In genomic region chr6:87408721-87409155, GRCh38 we compare ENCODE assay signal across 8 cellular contexts. TPM values are rescaled to one million over a fixed set of nuclear protein-coding genes. Genes with fewer than 3 reads are reported as not detected.
A peak's percentile ranks its signal among the peaks of the same experiment; 100 is the strongest.
DNase-seq lines count a peak whose midpoint lies in the region; FAIRE-seq and TF ChIP-seq lines count a peak whose summit lies in the region.

No MANE protein-coding gene starts in this region.

- H2AK5ac ChIP-seq in neuronal stem cell (ENCODE audit: low read depth, low read length) = no peak overlapping the region

- H3K27ac ChIP-seq in dorsolateral prefrontal cortex (peak overlapping the region in 57 of 59 donors; percentile 14 to 95 (median 81)), neuronal stem cell (replicated peaks; ENCODE audit: low read length) (peak overlapping the region; percentile 74)

- peak overlapping the region; percentile 9 for H3K18ac ChIP-seq in neuronal stem cell (ENCODE audit: low read length)

- TF ChIP-seq CTCF in D721Med (IDR thresholded peaks at IDR 0.05; ENCODE audit: insufficient read depth, missing control alignments) (no peak), dorsolateral prefrontal cortex (IDR thresholded peaks at IDR 0.05 in 54 of 56, conservative IDR thresholded peaks at IDR 0.05 in 2 of 56; ENCODE audit: low read depth in 1 of 56, partially characterized antibody in 56 of 56) (no peak), GM10248 (IDR thresholded peaks at IDR 0.05; ENCODE audit: control extremely low read depth, extremely low read depth, low read depth, missing control alignments) (no peak)

- H2BK15ac ChIP-seq in neuronal stem cell (ENCODE audit: low read length) = no peak overlapping the region

- no peak for DNase-seq in D721Med (ENCODE audit: insufficient read length, low spot score)
- no peak for DNase-seq in Jurkat, Clone E6-1 (ENCODE audit: low read depth, low spot score)
- no peak for DNase-seq in dorsolateral prefrontal cortex
- DNase-seq in neuronal stem cell (ENCODE audit: low spot score) = no peak
- no peak for DNase-seq in GM10248 (ENCODE audit: extremely low spot score)
- DNase-seq in GOT3 (lab: John Stamatoyannopoulos, UW) = no peak
- DNase-seq in NCI-H446 treated with DMSO at 0.1 percent for 48 hours (lab: John Stamatoyannopoulos, UW) = no peak
- DNase-seq in activated effector memory CD4-positive, alpha-beta T cell treated with Interleukin-2 at 50 U/mL for 16 hours = no peak

- no peaks in the 10 kb centered on the region for H3K4me1 ChIP-seq in neuronal stem cell (ENCODE audit: control insufficient read depth in 2 of 2, insufficient read depth in 1 of 2, low read depth in 1 of 2, low read length in 2 of 2)

- peak overlapping the region; percentile 78 for H3K4me3 ChIP-seq in Jurkat, Clone E6-1 (ENCODE audit: low read length)
- peak overlapping the region; percentile 64 to 98 (median 92) for H3K4me3 ChIP-seq in dorsolateral prefrontal cortex
- peak overlapping the region; percentile 55 to 85 for H3K4me3 ChIP-seq in neuronal stem cell (ENCODE audit: low read length in 2 of 2)

- no peaks in the 10 kb centered on the region for H3K79me1 ChIP-seq in neuronal stem cell (ENCODE audit: low read depth, low read length)

- H2BK12ac ChIP-seq in neuronal stem cell (ENCODE audit: low read length) = no peak overlapping the region

- FAIRE-seq in D721Med (lab: Jason Lieb, UNC) = peak; percentile 74

- no peak overlapping the region for H3K14ac ChIP-seq in neuronal stem cell (ENCODE audit: low read length)

- H3K27me3 ChIP-seq in dorsolateral prefrontal cortex = no peaks in the 10 kb centered on the region
- H3K27me3 ChIP-seq in neuronal stem cell (ENCODE audit: control insufficient read depth in 3 of 3, insufficient read depth in 3 of 3, low read depth in 1 of 3, low read length in 3 of 3) = no peaks in the 10 kb centered on the region

- no peak overlapping the region for H3K23ac ChIP-seq in neuronal stem cell (ENCODE audit: low read depth, low read length, poor library complexity)

- H3K9ac ChIP-seq in neuronal stem cell (ENCODE audit: low read depth, low read length, poor library complexity) = no peak overlapping the region

- intact Hi-C loops in dorsolateral prefrontal cortex (cut with DNase I) = loop anchor here (2.0 to 10.0 kb wide), 4 partner anchors 64 to 256 kb away; partner anchors contain the start of genes SLC35A1 (in 2 of the 2) and ORC3 (in 1 of the 2)

- POLR2A ChIA-PET in GM10248 (lab: Yijun Ruan, JAX) = interaction anchor here (0.5 kb wide), 1 partner anchor 348 kb away, joined by 5 read pairs; no protein-coding TSS in a partner anchor

- peak overlapping the region; percentile 44 for H3K4me2 ChIP-seq in neuronal stem cell (ENCODE audit: insufficient read depth, low read length, poor library complexity, severe bottlenecking)

- H3K4ac ChIP-seq in neuronal stem cell (ENCODE audit: low read length) = no peak overlapping the region

- peak overlapping the region; percentile 98 for H2AFZ ChIP-seq in neuronal stem cell (ENCODE audit: low read length)

- no CpG with 5 or more reads among the region's 5 CpGs for WGBS in neuronal stem cell (ENCODE audit: extremely low coverage in 2 of 2, insufficient read length in 2 of 2, insufficient replicate concordance in 1 of 2), 2 donors

- H3K9me3 ChIP-seq in neuronal stem cell (replicated peaks in 1 of 2; ENCODE audit: control insufficient read depth in 2 of 2, insufficient read depth in 1 of 2, low read depth in 1 of 2, low read length in 2 of 2) = no peaks in the 10 kb centered on the region

- no peak overlapping the region for H2BK5ac ChIP-seq in neuronal stem cell (ENCODE audit: low read length)

- no peak overlapping the region for H2BK120ac ChIP-seq in neuronal stem cell (ENCODE audit: low read depth, low read length)

- CTCF ChIA-PET in GM10248 (lab: Yijun Ruan, JAX) = interaction anchor here (1.0 to 2.6 kb wide), 4 partner anchors 12 to 27 kb away, joined by 3 to 13 read pairs (median 4); no protein-coding TSS in a partner anchor

- H4K91ac ChIP-seq in neuronal stem cell (ENCODE audit: low read depth, low read length, poor library complexity) = no peak overlapping the region

- H4K8ac ChIP-seq in neuronal stem cell (ENCODE audit: low read depth, low read length) = no peak overlapping the region

- no peaks in the 10 kb centered on the region for H3K36me3 ChIP-seq in neuronal stem cell (replicated peaks in 1 of 2; ENCODE audit: control insufficient read depth in 2 of 2, insufficient read depth in 2 of 2, low read length in 2 of 2)

RNA-seq across cellular contexts. Expression of gene CFAP206, which starts 1.0 kb away (rescaled TPM):
- polyA plus RNA-seq in Jurkat, Clone E6-1 (2012; ENCODE audit: insufficient read depth, insufficient read length) = not detected
- 1 to 10 TPM in 118 of 120 experiments, under 1 TPM in 2; 0.82 to 5.3 (median 3.2) TPM for total RNA-seq in dorsolateral prefrontal cortex
- polyA plus RNA-seq in neuronal stem cell (2013, experiment 1 of 2) = 0.99 TPM
- polyA plus RNA-seq in neuronal stem cell (2013, experiment 2 of 2) = 1.2 TPM
